8 cellular contexts compared by ENCODE assay signal in genomic region chr3:149086232-149086988, GRCh38. TPM values are rescaled to one million over a fixed set of nuclear protein-coding genes. Genes with fewer than 3 reads are reported as not detected.
DNase-seq lines count a peak whose midpoint lies in the region; ATAC-seq and TF ChIP-seq lines count a peak whose summit lies in the region.

Gene HLTF (minus strand): TSS chr3:149086533. CDS start chr3:149086336, 197 bp downstream.

- peak within 1 kb of the TSS; percentile 68 for H3K27ac Mint-ChIP-seq in activated T-cell treated with anti-CD3 and anti-CD28 coated beads, Interleukin-2, amount 50 U/mL, for 72 hours

- TF ChIP-seq POLR2A in esophagus squamous epithelium (IDR thresholded peaks at IDR 0.05) = peak in 2 of 4 donors; percentile 19 to 55

- H3K36me3 ChIP-seq in Panc1 (ENCODE audit: control insufficient read depth, insufficient read depth, low read length) = peaks cover 3% of the 10 kb centered on the region
- H3K36me3 ChIP-seq in esophagus squamous epithelium = peaks cover 0 to 8% (median 0%) of the 10 kb centered on the region in 3 donors

- no TSS peak for BruUV-seq in Panc1 (replicated peaks; lab: Mats Ljungman, UMichigan)

- peak within 1 kb of the TSS; percentile 69 to 75 for H3K4me3 ChIP-seq in Panc1 (ENCODE audit: low read depth in 2 of 2, low read length in 2 of 2)
- peak within 1 kb of the TSS; percentile 61 to 78 (median 72) for H3K4me3 ChIP-seq in esophagus squamous epithelium

- DNase-seq in DMS153 (lab: John Stamatoyannopoulos, UW) (peak; percentile 98), KBM-7 (peak; percentile 98), Panc1 (ENCODE audit: low read depth, low spot score) (peak; percentile 96), esophagus squamous epithelium (lab: John Stamatoyannopoulos, UW) (peak; percentile 65), myocyte (ENCODE audit: low read depth) (peak; percentile 99)
- DNase-seq in activated T-cell treated with anti-CD3 and anti-CD28 coated beads, Interleukin-2, amount 50 U/mL, for 72 hours = peak; percentile 88 to 92
- peak; percentile 73 to 85 for DNase-seq in stimulated activated CD8-positive, alpha-beta memory T cell treated with anti-CD3 and anti-CD28 coated beads, Interleukin-7, amount 100 ng/mL, for 48 hours (ENCODE audit: extremely low read depth in 1 of 2, low read depth in 1 of 2)

- H3K27me3 Mint-ChIP-seq in activated T-cell treated with anti-CD3 and anti-CD28 coated beads, Interleukin-2, amount 50 U/mL, for 72 hours (ENCODE audit: low read depth) = no peaks in the 10 kb centered on the region

- peaks cover 36% of the 10 kb centered on the region for H3K4me1 Mint-ChIP-seq in activated T-cell treated with anti-CD3 and anti-CD28 coated beads, Interleukin-2, amount 50 U/mL, for 72 hours (ENCODE audit: low read depth)

- intact Hi-C loops in Panc1 (cut with micrococcal nuclease; ENCODE audit: unreplicated experiment) = no loop called here
- intact Hi-C loops in esophagus squamous epithelium (cut with DNase I) = no loop called here

- CTCF ChIA-PET in Panc1 (lab: Charles Lee) = interaction anchor here (0.6 kb wide), 2 partner anchors 10 to 246 kb away, joined by 3 to 4 read pairs; no protein-coding TSS in a partner anchor

- peak within 1 kb of the TSS; percentile 93 for H3K27ac ChIP-seq in Panc1 (ENCODE audit: low read length)
- peak within 1 kb of the TSS; percentile 69 to 83 (median 80) for H3K27ac ChIP-seq in esophagus squamous epithelium

- POLR2A ChIA-PET in Panc1 (lab: Charles Lee) = interaction anchor here (0.6 to 0.9 kb wide), 2 partner anchors 9 to 1473 kb away, joined by 3 to 11 read pairs; no protein-coding TSS in a partner anchor

- ATAC-seq in GM21619 (IDR thresholded peaks at IDR 0.05; ENCODE audit: unreplicated experiment) (peak; percentile 99), Panc1 (peak; percentile 99)
- peak; percentile 99 for ATAC-seq in activated T-cell treated with anti-CD3 and anti-CD28 coated beads, Interleukin-2, amount 50 U/mL, for 72 hours (replicated peaks in 1 of 2)

- H3K4me1 ChIP-seq in Panc1 (ENCODE audit: control insufficient read depth, insufficient read depth, low read length) (0 out of 2 replicates have a peak, but pooled peaks cover 4% of the 10 kb centered on the region), esophagus squamous epithelium (peaks cover 4 to 27% (median 9%) of the 10 kb centered on the region in 3 donors)

- peak within 1 kb of the TSS; percentile 96 to 98 for H3K4me3 Mint-ChIP-seq in activated T-cell treated with anti-CD3 and anti-CD28 coated beads, Interleukin-2, amount 50 U/mL, for 72 hours

- H3K27me3 ChIP-seq in Panc1 (ENCODE audit: control insufficient read depth, insufficient read depth, low read length) = no peaks in the 10 kb centered on the region
- no peaks in the 10 kb centered on the region for H3K27me3 ChIP-seq in esophagus squamous epithelium

- H3K9me3 Mint-ChIP-seq in activated T-cell treated with anti-CD3 and anti-CD28 coated beads, Interleukin-2, amount 50 U/mL, for 72 hours = no peaks in the 10 kb centered on the region

- peaks cover 2% of the 10 kb centered on the region in 2 donors for H3K36me3 Mint-ChIP-seq in activated T-cell treated with anti-CD3 and anti-CD28 coated beads, Interleukin-2, amount 50 U/mL, for 72 hours (ENCODE audit: insufficient read depth in 2 of 2)

- 19 to 48% methylated on average over 9 to 20 of the region's 57 CpGs for WGBS in esophagus squamous epithelium, 2 donors

- H3K9me3 ChIP-seq in Panc1 (ENCODE audit: control insufficient read depth, insufficient read depth, low read depth, low read length) (no peaks in the 10 kb centered on the region), esophagus squamous epithelium (no peaks in the 10 kb centered on the region)

- TF ChIP-seq CTCF in Panc1 (IDR thresholded peaks at IDR 0.05) (no peak), esophagus squamous epithelium (IDR thresholded peaks at IDR 0.05) (no peak)

- in situ Hi-C loops in KBM-7 (cut with MboI; ENCODE audit: low pct_unique_long_range_greater_than_20kb, low sequenced_read_pairs) = no loop called here
- in situ Hi-C loops in Panc1 (cut with HindIII; ENCODE audit: low pct_unique_long_range_greater_than_20kb, low sequenced_read_pairs) = no loop called here

RNA-seq across cellular contexts. Expression of gene HLTF, which starts in this region (rescaled TPM):
- total RNA-seq in Panc1 (2021; ENCODE audit: unreplicated experiment) (106 TPM), esophagus squamous epithelium (10 to 100 TPM in 2 of 4 donors, 1 to 10 TPM in 2; 5.2 to 12.4 (median 8.1) TPM), myocyte (27.8 and 28.9 TPM in 2 replicates)
- 38.6 TPM for polyA plus RNA-seq in Panc1 (2012; ENCODE audit: insufficient read length)
- total RNA-seq in activated T-cell treated with anti-CD3 and anti-CD28 coated beads, Interleukin-2, amount 50 U/mL, for 72 hours = 10 to 100 TPM; 28.0 to 31.9 TPM
- polyA plus RNA-seq in myocyte (2012) = 7.4 TPM

Comparison
In these comparisons a context has a peak if more than half of its experiments do, and no peak if none do; other contexts are left out.
1. Peak in every context shown above with its lines: DNase-seq, ATAC-seq, H3K4me3 ChIP-seq and H3K27ac ChIP-seq.